8 cellular contexts compared by ENCODE assay signal in the genomic region with DNA sequence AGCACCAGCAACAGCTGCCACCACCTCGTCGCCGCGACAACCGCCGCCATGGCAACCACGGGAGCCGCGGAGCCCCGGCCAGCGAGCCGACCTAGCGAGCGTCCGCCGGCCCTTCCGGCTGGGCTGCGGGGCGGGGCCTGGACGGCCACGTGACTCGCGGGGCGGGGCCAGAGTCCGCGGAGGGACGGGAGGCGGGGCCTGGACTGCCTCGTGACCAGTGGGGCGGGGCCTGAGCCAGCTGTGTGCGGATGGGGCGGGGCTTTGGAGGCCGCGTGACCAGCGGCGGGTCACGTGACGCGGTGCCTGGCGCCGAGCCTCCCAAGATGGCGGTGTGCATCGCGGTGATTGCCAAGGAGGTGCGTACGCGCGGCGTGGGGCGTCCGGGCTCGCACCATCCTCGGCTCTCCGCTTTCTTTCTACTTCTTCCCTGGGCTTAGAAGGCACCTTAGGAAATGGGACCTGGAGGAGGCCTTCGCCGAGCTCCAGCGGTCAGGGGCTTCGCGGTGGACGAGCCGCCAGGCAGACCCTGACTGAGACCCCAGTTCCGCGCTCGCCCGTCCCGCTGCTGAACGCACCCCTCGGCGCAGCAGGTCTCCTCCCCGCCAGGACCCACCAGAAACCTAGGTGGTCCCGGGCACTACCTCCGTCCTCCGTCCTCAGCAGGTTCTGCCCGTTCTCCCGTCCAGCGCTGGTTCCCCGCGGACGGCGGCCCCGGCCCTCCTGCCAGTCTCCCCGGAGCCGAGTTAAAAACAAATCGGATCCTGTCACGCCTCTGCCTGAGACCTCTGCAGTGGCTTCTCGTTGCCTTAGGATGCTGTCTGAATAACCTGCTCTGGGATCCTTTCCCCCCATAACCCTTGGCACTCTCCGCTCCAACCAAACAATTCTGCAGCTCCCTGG.
DNase-seq lines count a peak whose midpoint lies in the region; ATAC-seq and TF ChIP-seq lines count a peak whose summit lies in the region.

A gene with protein sequence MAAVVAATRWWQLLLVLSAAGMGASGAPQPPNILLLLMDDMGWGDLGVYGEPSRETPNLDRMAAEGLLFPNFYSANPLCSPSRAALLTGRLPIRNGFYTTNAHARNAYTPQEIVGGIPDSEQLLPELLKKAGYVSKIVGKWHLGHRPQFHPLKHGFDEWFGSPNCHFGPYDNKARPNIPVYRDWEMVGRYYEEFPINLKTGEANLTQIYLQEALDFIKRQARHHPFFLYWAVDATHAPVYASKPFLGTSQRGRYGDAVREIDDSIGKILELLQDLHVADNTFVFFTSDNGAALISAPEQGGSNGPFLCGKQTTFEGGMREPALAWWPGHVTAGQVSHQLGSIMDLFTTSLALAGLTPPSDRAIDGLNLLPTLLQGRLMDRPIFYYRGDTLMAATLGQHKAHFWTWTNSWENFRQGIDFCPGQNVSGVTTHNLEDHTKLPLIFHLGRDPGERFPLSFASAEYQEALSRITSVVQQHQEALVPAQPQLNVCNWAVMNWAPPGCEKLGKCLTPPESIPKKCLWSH (minus strand): TSS at position 120 of the 900 bp plus-strand sequence. CDS start 70 bp downstream, at position 50.
A gene with protein sequence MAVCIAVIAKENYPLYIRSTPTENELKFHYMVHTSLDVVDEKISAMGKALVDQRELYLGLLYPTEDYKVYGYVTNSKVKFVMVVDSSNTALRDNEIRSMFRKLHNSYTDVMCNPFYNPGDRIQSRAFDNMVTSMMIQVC (plus strand): TSS at position 300 of the 900 bp plus-strand sequence. CDS start 24 bp downstream, at position 324.

- DNase-seq in AG09309 (ENCODE audit: low read depth) (peak; percentile 59), NCI-H446 (lab: John Stamatoyannopoulos, UW) (peak; percentile 74 to 95), iris pigment epithelial cell (ENCODE audit: low read depth) (peak; percentile 92)
- peak; percentile 96 for DNase-seq in activated CD4-positive, CD25-positive, alpha-beta regulatory T cell treated with anti-CD3 and anti-CD28 coated beads, Interleukin-2, amount 50 U/mL, for 16 hours (ENCODE audit: low read depth, low spot score)
- DNase-seq in central memory CD4-positive, alpha-beta T cell: peak; percentile 97
- peak; percentile 97 to 99 for DNase-seq in stimulated activated CD4-positive, alpha-beta T cell treated with anti-CD3 and anti-CD28 coated beads, Interleukin-12 subunit alpha, Interleukin-12 subunit beta, amount 100 ng/mL, for 24 hours (ENCODE audit: low read depth in 2 of 2)

- peak; percentile 76 for ATAC-seq in GM19025 (IDR thresholded peaks at IDR 0.05; ENCODE audit: low read depth, unreplicated experiment)
- peak; percentile 72 for ATAC-seq in HG03342 (IDR thresholded peaks at IDR 0.05; ENCODE audit: unreplicated experiment)

- no peak for TF ChIP-seq CTCF in AG09309 (IDR thresholded peaks at IDR 0.05; ENCODE audit: control insufficient read depth, insufficient read depth, low read depth, low read length, missing control alignments)

- H3K4me3 ChIP-seq in AG09309 (ENCODE audit: control insufficient read depth, low read depth, low read length): peak within 1 kb of the TSS; percentile 94

Comparison
In these comparisons a context has a peak if more than half of its experiments do, and no peak if none do; other contexts are left out.
1. Peak in every context shown above with its lines: DNase-seq, ATAC-seq and H3K4me3 ChIP-seq.